ENCODE assay signal across 2 cellular contexts in genomic region chr22:50300620-50301257, GRCh38.
TF ChIP-seq lines count a peak whose summit lies in the region.

No MANE protein-coding gene starts in this region.

TF ChIP-seq in HCT116, 20 proteins besides CTCF, POLR2A, EP300 and RAD21:
- TF ChIP-seq SP1 (IDR thresholded peaks at IDR 0.05; ENCODE audit: low read depth) (no peak), ZNF274 (IDR thresholded peaks at IDR 0.05; ENCODE audit: low read depth, low read length) (no peak), POLR2AphosphoS5 (IDR thresholded peaks at IDR 0.05; ENCODE audit: low read depth, low read length) (no peak), EGR1 (IDR thresholded peaks at IDR 0.05; ENCODE audit: low read depth) (no peak), SIN3A (IDR thresholded peaks at IDR 0.05; ENCODE audit: low read depth) (no peak), SRF (IDR thresholded peaks at IDR 0.05; ENCODE audit: low read depth) (no peak), ZBTB33 (IDR thresholded peaks at IDR 0.05; ENCODE audit: extremely low read depth, insufficient replicate concordance, low read length) (no peak), CEBPB (IDR thresholded peaks at IDR 0.05; ENCODE audit: low read depth) (no peak), MAX (IDR thresholded peaks at IDR 0.05) (no peak), ZFX (IDR thresholded peaks at IDR 0.05) (no peak), TCF7L2 (IDR thresholded peaks at IDR 0.05; ENCODE audit: borderline replicate concordance, extremely low read depth, insufficient read depth, insufficient read length) (no peak), YY1 (IDR thresholded peaks at IDR 0.05; ENCODE audit: extremely low read depth, insufficient replicate concordance, low read depth, low read length) (no peak), EZH2phosphoT487 (IDR thresholded peaks at IDR 0.05; ENCODE audit: borderline replicate concordance) (no peak), ELF1 (IDR thresholded peaks at IDR 0.05; ENCODE audit: borderline replicate concordance, low read depth) (no peak), CBX3 (IDR thresholded peaks at IDR 0.05; ENCODE audit: low read depth) (no peak), JUND (IDR thresholded peaks at IDR 0.05) (no peak), EZH2 (IDR thresholded peaks at IDR 0.05) (no peak)
- TF ChIP-seq, protein P1, sequence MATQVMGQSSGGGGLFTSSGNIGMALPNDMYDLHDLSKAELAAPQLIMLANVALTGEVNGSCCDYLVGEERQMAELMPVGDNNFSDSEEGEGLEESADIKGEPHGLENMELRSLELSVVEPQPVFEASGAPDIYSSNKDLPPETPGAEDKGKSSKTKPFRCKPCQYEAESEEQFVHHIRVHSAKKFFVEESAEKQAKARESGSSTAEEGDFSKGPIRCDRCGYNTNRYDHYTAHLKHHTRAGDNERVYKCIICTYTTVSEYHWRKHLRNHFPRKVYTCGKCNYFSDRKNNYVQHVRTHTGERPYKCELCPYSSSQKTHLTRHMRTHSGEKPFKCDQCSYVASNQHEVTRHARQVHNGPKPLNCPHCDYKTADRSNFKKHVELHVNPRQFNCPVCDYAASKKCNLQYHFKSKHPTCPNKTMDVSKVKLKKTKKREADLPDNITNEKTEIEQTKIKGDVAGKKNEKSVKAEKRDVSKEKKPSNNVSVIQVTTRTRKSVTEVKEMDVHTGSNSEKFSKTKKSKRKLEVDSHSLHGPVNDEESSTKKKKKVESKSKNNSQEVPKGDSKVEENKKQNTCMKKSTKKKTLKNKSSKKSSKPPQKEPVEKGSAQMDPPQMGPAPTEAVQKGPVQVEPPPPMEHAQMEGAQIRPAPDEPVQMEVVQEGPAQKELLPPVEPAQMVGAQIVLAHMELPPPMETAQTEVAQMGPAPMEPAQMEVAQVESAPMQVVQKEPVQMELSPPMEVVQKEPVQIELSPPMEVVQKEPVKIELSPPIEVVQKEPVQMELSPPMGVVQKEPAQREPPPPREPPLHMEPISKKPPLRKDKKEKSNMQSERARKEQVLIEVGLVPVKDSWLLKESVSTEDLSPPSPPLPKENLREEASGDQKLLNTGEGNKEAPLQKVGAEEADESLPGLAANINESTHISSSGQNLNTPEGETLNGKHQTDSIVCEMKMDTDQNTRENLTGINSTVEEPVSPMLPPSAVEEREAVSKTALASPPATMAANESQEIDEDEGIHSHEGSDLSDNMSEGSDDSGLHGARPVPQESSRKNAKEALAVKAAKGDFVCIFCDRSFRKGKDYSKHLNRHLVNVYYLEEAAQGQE (IDR thresholded peaks at IDR 0.05; ENCODE audit: low read depth): no peak
- TF ChIP-seq, protein P2, sequence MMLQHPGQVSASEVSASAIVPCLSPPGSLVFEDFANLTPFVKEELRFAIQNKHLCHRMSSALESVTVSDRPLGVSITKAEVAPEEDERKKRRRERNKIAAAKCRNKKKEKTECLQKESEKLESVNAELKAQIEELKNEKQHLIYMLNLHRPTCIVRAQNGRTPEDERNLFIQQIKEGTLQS (IDR thresholded peaks at IDR 0.05): no peak

TF ChIP-seq in GM12891, 5 proteins besides CTCF, POLR2A, EP300 and RAD21:
- TF ChIP-seq POLR2AphosphoS5 (IDR thresholded peaks at IDR 0.05; ENCODE audit: low read depth, low read length) (no peak), POU2F2 (IDR thresholded peaks at IDR 0.05; ENCODE audit: low read depth, low read length) (no peak), PAX5 (IDR thresholded peaks at IDR 0.05; ENCODE audit: insufficient read depth, low read length, severe bottlenecking) (no peak), TAF1 (IDR thresholded peaks at IDR 0.05; ENCODE audit: low read depth, low read length) (no peak), SPI1 (IDR thresholded peaks at IDR 0.05; ENCODE audit: low read depth, low read length) (no peak)
